In the genomic region with DNA sequence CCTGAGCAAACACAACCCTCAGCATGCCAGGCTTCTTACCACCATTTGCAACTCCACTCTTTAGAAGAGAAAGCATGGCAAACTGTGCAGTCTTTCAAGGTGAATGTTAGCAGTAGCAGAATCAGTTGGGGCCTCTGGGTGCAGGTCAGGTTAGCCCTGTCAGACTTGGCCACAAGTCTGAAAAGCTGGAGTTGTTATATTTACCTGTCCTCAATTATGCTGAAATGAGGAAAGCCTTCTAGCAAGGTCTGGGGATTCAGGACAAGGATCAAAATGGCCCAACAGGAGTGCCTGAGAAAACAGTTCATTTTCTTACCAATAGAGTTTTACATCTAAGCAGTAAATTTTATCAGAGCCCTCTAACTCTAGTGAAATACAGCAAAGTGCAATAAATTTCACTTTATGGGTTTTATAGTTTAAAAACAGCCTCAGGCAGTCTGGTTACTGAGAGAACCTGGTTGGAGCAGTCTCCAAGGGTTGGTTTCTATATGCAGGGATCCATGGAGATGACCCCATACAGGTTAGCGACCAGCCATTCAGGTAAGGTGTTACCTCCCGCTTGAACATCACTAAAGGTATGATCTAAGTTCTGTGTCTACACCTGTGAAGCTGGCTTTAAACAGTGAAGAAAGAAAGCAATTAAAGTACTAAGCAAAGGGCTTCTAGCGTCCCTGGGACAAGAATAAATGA, we compare ENCODE assay signal across 27 cellular contexts.
"Had no signal": no experiment of that assay in that cellular context is flagged by ENCODE, and none has a peak within 500 bp of the region (broad histone marks: within the 10 kb centered on the region; RNA-seq: fewer than 3 reads in every experiment).

No MANE protein-coding gene starts in this region.

- H3K4me1 Mint-ChIP-seq: memory B cell; naive B cell; natural killer cell; neural progenitor cell; stimulated activated naive B cell treated with anti-CD40 and anti-IgM and Interleukin-4, amounts not matched to agents 10 μg/mL and 1 μg/mL and 100 μg/mL, for 72 hours had no signal

- H3K9me3 Mint-ChIP-seq: natural killer cell, nephron progenitor cell, neural progenitor cell had no signal

- H3K27ac ChIP-seq: heart left ventricle, left ventricle myocardium inferior, neural progenitor cell, neutrophil, parathyroid adenoma, psoas muscle, right atrium auricular region, skin epidermis, stomach, testis, thyroid gland, upper lobe of right lung had no signal

- H3K27ac Mint-ChIP-seq: memory B cell; naive B cell; natural killer cell; nephron progenitor cell; neural progenitor cell; stimulated activated naive B cell treated with anti-CD40 and anti-IgM and Interleukin-4, amounts not matched to agents 10 μg/mL and 1 μg/mL and 100 μg/mL, for 72 hours had no signal

- H2AFZ ChIP-seq: neural progenitor cell, parathyroid adenoma had no signal

- H3K27me3 ChIP-seq: heart left ventricle, neural progenitor cell, neutrophil, right atrium auricular region, stomach, testis, thyroid gland, upper lobe of right lung had no signal

- H3K9me3 ChIP-seq: heart left ventricle, left ventricle myocardium inferior, neutrophil, psoas muscle, stomach, testis, thyroid gland, upper lobe of right lung had no signal

- H3K79me2 ChIP-seq: parathyroid adenoma had no signal

- H3K4me1 ChIP-seq: heart left ventricle, left ventricle myocardium inferior, parathyroid adenoma, right atrium auricular region, stomach, testis, thyroid gland, upper lobe of right lung had no signal

- H3K36me3 ChIP-seq: heart left ventricle, left ventricle myocardium inferior, neural progenitor cell, neutrophil, right atrium auricular region, stomach, thyroid gland, upper lobe of right lung had no signal

- H3K36me3 Mint-ChIP-seq: memory B cell; naive B cell; natural killer cell; neural progenitor cell; stimulated activated naive B cell treated with anti-CD40 and anti-IgM and Interleukin-4, amounts not matched to agents 10 μg/mL and 1 μg/mL and 100 μg/mL, for 72 hours had no signal

- H3K4me3 Mint-ChIP-seq: memory B cell; naive B cell; natural killer cell; nephron progenitor cell; neural progenitor cell; stimulated activated naive B cell treated with anti-CD40 and anti-IgM and Interleukin-4, amounts not matched to agents 10 μg/mL and 1 μg/mL and 100 μg/mL, for 72 hours had no signal

- DNase-seq: heart left ventricle; hypothalamus; islet precursor cell; left ventricle myocardium inferior; naive B cell; natural killer cell; nephron progenitor cell; occipital lobe; psoas muscle; stimulated activated CD4-positive, alpha-beta T cell treated with anti-CD3 and anti-CD28 coated beads, Interleukin-12 subunit alpha, Interleukin-12 subunit beta, amount 100 ng/mL, for 4 hours; stimulated activated CD4-positive, alpha-beta T cell treated with anti-CD3 and anti-CD28 coated beads, Interleukin-15, amount 100 ng/mL, for 24 hours; stimulated activated CD4-positive, alpha-beta T cell treated with anti-CD3 and anti-CD28 coated beads, Interleukin-2, amount 100 ng/mL, for 24 hours; stimulated activated CD4-positive, alpha-beta T cell treated with anti-CD3 and anti-CD28 coated beads, Interleukin-4, amount 100 ng/mL, for 1 hour; stimulated activated naive B cell treated with anti-CD40 and anti-IgM and Interleukin-4, amounts not matched to agents 10 μg/mL and 1 μg/mL and 100 μg/mL, for 72 hours; stimulated activated naive CD8-positive, alpha-beta T cell treated with anti-CD3 and anti-CD28 coated beads, Interleukin-15, Interleukin-2, amounts not matched to agents 100 U/mL and 50 U/mL, for 24 hours; stomach; testis; thyroid gland; trophoblast cell; upper lobe of right lung had no signal

- ATAC-seq: heart left ventricle; natural killer cell; psoas muscle; sciatic nerve; stimulated activated naive B cell treated with anti-CD40 and anti-IgM and Interleukin-4, amounts not matched to agents 10 μg/mL and 1 μg/mL and 100 μg/mL, for 72 hours; stimulated activated naive CD8-positive, alpha-beta T cell treated with anti-CD3 and anti-CD28 coated beads, Interleukin-15, Interleukin-2, amounts not matched to agents 100 U/mL and 50 U/mL, for 24 hours; upper lobe of right lung had no signal

- H3K4me3 ChIP-seq: heart left ventricle, left ventricle myocardium inferior, neural progenitor cell, psoas muscle, right atrium auricular region, skin epidermis, stomach, testis, thyroid gland, upper lobe of right lung had no signal

- H3K4me2 ChIP-seq: neural progenitor cell had no signal
